9 cellular contexts compared by ENCODE assay signal in genomic region chr12:6280053-6280469, GRCh38. TPM values are rescaled to one million over a fixed set of nuclear protein-coding genes. Genes with fewer than 3 reads are reported as not detected.
DNase-seq lines count a peak whose midpoint lies in the region; ATAC-seq, FAIRE-seq and TF ChIP-seq lines count a peak whose summit lies in the region.
"Had no signal": no experiment of that assay in that cellular context is flagged by ENCODE, and none has a peak within 500 bp of the region (broad histone marks: within the 10 kb centered on the region; RNA-seq: fewer than 3 reads in every experiment).

No MANE protein-coding gene starts in this region.

- H3K9me3 ChIP-seq in A549 (no peaks in the 10 kb centered on the region), HUES6 (ENCODE audit: control insufficient read depth, insufficient read depth, low read depth, low read length) (no peaks in the 10 kb centered on the region), mesodermal cell (ENCODE audit: control insufficient read depth, low read length) (no peaks in the 10 kb centered on the region)

- H3K36me3 ChIP-seq in HUES6 (ENCODE audit: control insufficient read depth, insufficient read depth, low read length) (no peaks in the 10 kb centered on the region), mesodermal cell (ENCODE audit: control insufficient read depth, insufficient read depth, low read length) (no peaks in the 10 kb centered on the region)

- TF ChIP-seq CTCF in A549 (IDR thresholded peaks at IDR 0.05), result no peak
- no peak for TF ChIP-seq CTCF in coronary artery (IDR thresholded peaks at IDR 0.05)

- POLR2A ChIA-PET in A549 (lab: Yijun Ruan, JAX), result interaction anchor here (1.3 to 2.4 kb wide), 5 partner anchors 15 to 207 kb away, joined by 3 to 7 read pairs (median 6); partner anchors contain the start of genes CD9 and VAMP1

- TF ChIP-seq EP300 in A549 (IDR thresholded peaks at IDR 0.05), result no peak

- H3K9ac ChIP-seq in HUES6 (ENCODE audit: low read length), result peak overlapping the region; percentile 56

- 8% methylated on average over 2 of the region's 2 CpGs for WGBS in A549 (ENCODE audit: missing lambda C conversion rate)
- WGBS in mesodermal cell (ENCODE audit: insufficient coverage in 2 of 2), 2 experiments, result 65 to 72% methylated on average over 2 of the region's 2 CpGs

- FAIRE-seq in A549 (lab: Jason Lieb, UNC), result peak; percentile 98
- FAIRE-seq: D721Med had no signal

- peak overlapping the region; percentile 92 for H3K4me2 ChIP-seq in A549

- H3K4me3 ChIP-seq in A549, result no peak overlapping the region; the same call in 2 of the 3 replicates
- H3K4me3 ChIP-seq in HUES6 (ENCODE audit: low read depth, low read length), result no peak overlapping the region
- H3K4me3 ChIP-seq in coronary artery, result no peak overlapping the region
- H3K4me3 ChIP-seq in mesodermal cell (ENCODE audit: extremely low read depth, insufficient read depth, low read length, poor library complexity, severe bottlenecking), result no peak overlapping the region

- no peak for TF ChIP-seq POLR2A in A549 (IDR thresholded peaks at IDR 0.05; ENCODE audit: low read length)

- no peaks in the 10 kb centered on the region; the same call in 1 of the 2 replicates for H3K27me3 ChIP-seq in HUES6 (ENCODE audit: control insufficient read depth, insufficient read depth, low read length)

- ATAC-seq in A549 (peak; percentile 77), HG03025 (IDR thresholded peaks at IDR 0.05; ENCODE audit: low FRiP score, unreplicated experiment) (no peak), GM18868 (IDR thresholded peaks at IDR 0.05; ENCODE audit: unreplicated experiment) (no peak)

- H3K27ac ChIP-seq in A549 (peak overlapping the region; percentile 97), HUES6 (ENCODE audit: low read depth, low read length) (peak overlapping the region; percentile 63; the same call in 1 of the 2 replicates), coronary artery (peak overlapping the region; percentile 48 to 71), mesodermal cell (ENCODE audit: low read depth, low read length, severe bottlenecking) (peak overlapping the region; percentile 41)

- CTCF ChIA-PET in A549 (lab: Yijun Ruan, JAX), result interaction anchor here (0.6 to 10.2 kb wide), 21 partner anchors 7 to 323 kb away, joined by 3 to 529 read pairs (median 8); partner anchors contain the start of gene CD9

- peak in 1 of 2 experiments; percentile 8; a peak in 1 of 5 replicates for TF ChIP-seq RAD21 in A549 (conservative IDR thresholded peaks at IDR 0.05 in 1 of 2, IDR thresholded peaks at IDR 0.05 in 1 of 2)

- H3K4me1 ChIP-seq in A549, result peaks cover 40% of the 10 kb centered on the region
- peaks cover 40% of the 10 kb centered on the region for H3K4me1 ChIP-seq in HUES6 (ENCODE audit: control insufficient read depth, insufficient read depth, low read length)
- H3K4me1 ChIP-seq in mesodermal cell (ENCODE audit: control insufficient read depth, insufficient read depth, low read length, poor library complexity, severe bottlenecking), result peaks cover 27% of the 10 kb centered on the region

- DNase-seq in A549 (ENCODE audit: low read depth in 1 of 2, low spot score in 1 of 2), result peak; percentile 86 to 87
- DNase-seq in coronary artery (ENCODE audit: low spot score), result no peak
- DNase-seq in hippocampal formation (lab: John Stamatoyannopoulos, UW), result no peak
- no peak for DNase-seq in activated CD4-positive, alpha-beta T cell treated with anti-CD3 and anti-CD28 coated beads, Interleukin-2, amount 50 U/mL, for 4 hours

TF ChIP-seq in A549, 52 proteins besides CTCF, POLR2A, EP300 and RAD21:
- TF ChIP-seq GATA3 (IDR thresholded peaks at IDR 0.05; ENCODE audit: borderline replicate concordance) (0 out of 2 replicates have a peak, but pooled peaks have one; percentile 12), HOXB13 (CRISPR knock-in tag; IDR thresholded peaks at IDR 0.05; ENCODE audit: low read depth) (no peak), SREBF2 (IDR thresholded peaks at IDR 0.05) (no peak), JUN (IDR thresholded peaks at IDR 0.05) (peak in 1 of 2 experiments; percentile 32; a peak in 1 of 5 replicates), NFE2L2 (conservative IDR thresholded peaks at IDR 0.05; ENCODE audit: low read length) (no peak), FOSL2 (IDR thresholded peaks at IDR 0.05) (peak; percentile 76), FOSL2 (CRISPR knock-in tag; IDR thresholded peaks at IDR 0.05) (peak; percentile 92), FOSB (CRISPR knock-in tag; IDR thresholded peaks at IDR 0.05) (no peak), JUNB (IDR thresholded peaks at IDR 0.05) (peak; percentile 76)
- TF ChIP-seq, protein P1, sequence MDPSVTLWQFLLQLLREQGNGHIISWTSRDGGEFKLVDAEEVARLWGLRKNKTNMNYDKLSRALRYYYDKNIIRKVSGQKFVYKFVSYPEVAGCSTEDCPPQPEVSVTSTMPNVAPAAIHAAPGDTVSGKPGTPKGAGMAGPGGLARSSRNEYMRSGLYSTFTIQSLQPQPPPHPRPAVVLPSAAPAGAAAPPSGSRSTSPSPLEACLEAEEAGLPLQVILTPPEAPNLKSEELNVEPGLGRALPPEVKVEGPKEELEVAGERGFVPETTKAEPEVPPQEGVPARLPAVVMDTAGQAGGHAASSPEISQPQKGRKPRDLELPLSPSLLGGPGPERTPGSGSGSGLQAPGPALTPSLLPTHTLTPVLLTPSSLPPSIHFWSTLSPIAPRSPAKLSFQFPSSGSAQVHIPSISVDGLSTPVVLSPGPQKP (IDR thresholded peaks at IDR 0.05; ENCODE audit: low read depth, low read length), result no peak

RNA-seq across cellular contexts. Expression of gene PLEKHG6, which starts 30.4 kb away (rescaled TPM):
- polyA plus RNA-seq in A549 (2011; rRNA removed) (0.25 and 0.31 TPM in 2 replicates), A549 (2017; fragmentation: RNase III; extraction: RNeasy Plus Mini Kit Qiagen cat#74134 plus additional on column Dnase treatment) (0.15 to 0.29 TPM (median 0.16 TPM) in 3 replicates)
- 0.26 and 0.70 TPM in 2 replicates for polyA plus RNA-seq in A549 (2012; cell fraction: cytosol; rRNA removed)
- 0.26 and 0.33 TPM in 2 replicates for polyA plus RNA-seq in A549 (2012; cell fraction: nucleus; rRNA removed)
- 0.41 and 0.88 TPM in 2 replicates for polyA minus RNA-seq in A549 (2011; rRNA and poly(A)+ RNA removed)
- polyA plus RNA-seq in mesodermal cell (2013, experiment 1 of 2), result 2.1 TPM
- polyA plus RNA-seq in mesodermal cell (2013, experiment 2 of 2), result 0.71 TPM

Comparison
In these comparisons a context has a peak if more than half of its experiments do, and no peak if none do; other contexts are left out.
1. ATAC-seq: peak in A549 (2 of 2); none in HG03025 (single experiment) and GM18868 (single experiment).
2. DNase-seq: peak in A549 (2 of 2); none in coronary artery (single experiment), hippocampal formation (0 of 2) and activated CD4-positive, alpha-beta T cell treated with anti-CD3 and anti-CD28 coated beads, Interleukin-2, amount 50 U/mL, for 4 hours (0 of 2).
3. H3K27ac ChIP-seq: peak in every context shown above with its lines; median percentile 97 in A549; 63 in HUES6; 60 in coronary artery; 41 in mesodermal cell.